22 cellular contexts compared by ENCODE assay signal in genomic region chr16:89456412-89456811, GRCh38. TPM values are rescaled to one million over a fixed set of nuclear protein-coding genes. Genes with fewer than 3 reads are reported as not detected.
DNase-seq lines count a peak whose midpoint lies in the region; ATAC-seq and TF ChIP-seq lines count a peak whose summit lies in the region.
"Had no signal": no experiment of that assay in that cellular context is flagged by ENCODE, and none has a peak within 500 bp of the region (broad histone marks: within the 10 kb centered on the region; RNA-seq: fewer than 3 reads in every experiment).

No MANE protein-coding gene starts in this region.

- no CpG with 5 or more reads among the region's 9 CpGs for WGBS in H9 (ENCODE audit: extremely low coverage, insufficient read length, low lambda C conversion rate)

- H2BK12ac ChIP-seq in H9 (ENCODE audit: insufficient read length, low read depth, low read length): no peak overlapping the region

- TF ChIP-seq CTCF in C4-2B (conservative IDR thresholded peaks at IDR 0.05) (no peak), brain (conservative IDR thresholded peaks at IDR 0.05) (no peak), progenitor cell of endocrine pancreas (IDR thresholded peaks at IDR 0.05; ENCODE audit: unreplicated experiment) (no peak), H9 (conservative IDR thresholded peaks at IDR 0.05) (no peak)

- peaks cover 78% of the 10 kb centered on the region for H3K79me2 ChIP-seq in H9 (ENCODE audit: insufficient read depth, low read length)

- no peak overlapping the region for H2BK5ac ChIP-seq in H9 (ENCODE audit: insufficient read length, low read length)

- no peak overlapping the region for H3K4me2 ChIP-seq in H9 (ENCODE audit: insufficient read depth, insufficient read length, low read length)
- H3K4me2 ChIP-seq: smooth muscle cell had no signal

- H3K4me1 Mint-ChIP-seq in brain (peaks cover 67% of the 10 kb centered on the region), progenitor cell of endocrine pancreas (ENCODE audit: low read depth) (peaks cover 7% of the 10 kb centered on the region), H9 (peaks cover 21 to 24% of the 10 kb centered on the region in 2 experiments)
- peaks cover 71% of the 10 kb centered on the region for H3K4me1 Mint-ChIP-seq in activated CD8-positive, alpha-beta memory T cell treated with anti-CD3 and anti-CD28 coated beads, Interleukin-2, amount 10 ng/mL, durations not matched to agents 7 days and 5 days

- no peaks in the 10 kb centered on the region for H4K20me1 ChIP-seq in H9 (ENCODE audit: control insufficient read depth, insufficient read depth, insufficient read length)

- no peaks in the 10 kb centered on the region for H3K9me3 ChIP-seq in H9 (ENCODE audit: control insufficient read depth, low read depth, low read length)
- H3K9me3 ChIP-seq: lower lobe of right lung, SJCRH30, upper lobe of right lung had no signal

- DNase-seq in HEK293T (ENCODE audit: extremely low spot score) (no peak), progenitor cell of endocrine pancreas (ENCODE audit: low spot score, unreplicated experiment) (no peak), H9 (no peak), HCEC 1CT (no peak)
- DNase-seq in activated CD8-positive, alpha-beta memory T cell treated with anti-CD3 and anti-CD28 coated beads, Interleukin-2, amount 10 ng/mL, durations not matched to agents 7 days and 5 days: no peak
- DNase-seq: activated CD4-positive, alpha-beta memory T cell treated with anti-CD3 and anti-CD28 coated beads for 36 hours; activated gamma-delta T cell; CD8-positive, alpha-beta memory T cell; effector CD8-positive, alpha-beta T cell; lower lobe of right lung; NCI-H1105 treated with DMSO at 0.1 percent for 48 hours; NCI-H2029; NCI-H526 treated with DMSO at 0.1 percent for 48 hours; SJCRH30; stimulated activated CD4-positive, alpha-beta T cell treated with anti-CD3 and anti-CD28 coated beads, Interleukin-1b, Interleukin-23, amount 100 ng/mL, for 48 hours; stimulated activated CD8-positive, alpha-beta memory T cell treated with anti-CD3 and anti-CD28 coated beads, Interleukin-4, amount 100 ng/mL, for 48 hours; upper lobe of right lung had no signal

- H3K27me3 Mint-ChIP-seq in brain (no peaks in the 10 kb centered on the region), progenitor cell of endocrine pancreas (no peaks in the 10 kb centered on the region), H9 (ENCODE audit: low read depth) (no peaks in the 10 kb centered on the region)
- no peaks in the 10 kb centered on the region for H3K27me3 Mint-ChIP-seq in activated CD8-positive, alpha-beta memory T cell treated with anti-CD3 and anti-CD28 coated beads, Interleukin-2, amount 10 ng/mL, durations not matched to agents 7 days and 5 days
- H3K27me3 Mint-ChIP-seq: activated CD4-positive, alpha-beta memory T cell treated with anti-CD3 and anti-CD28 coated beads for 36 hours; CD8-positive, alpha-beta memory T cell; natural killer cell treated with Interleukin-12 subunit alpha and Interleukin-12 subunit beta and Interleukin-15 and Interleukin-18, amount 100 ng/mL, for 72 hours had no signal

- no peaks in the 10 kb centered on the region for H3K27me3 ChIP-seq in H9 (ENCODE audit: insufficient read depth, low read length)
- H3K27me3 ChIP-seq: SJCRH30, upper lobe of right lung had no signal

- H3K9ac ChIP-seq in H9 (ENCODE audit: extremely low read depth, insufficient read length, low read length): no peak overlapping the region

- H3T11ph ChIP-seq in H9 (ENCODE audit: low read length): no peak overlapping the region

- no peaks in the 10 kb centered on the region for H3K23me2 ChIP-seq in H9 (ENCODE audit: insufficient read length, low read depth, low read length, poor library complexity, severe bottlenecking)

- H3K9me3 Mint-ChIP-seq in brain (peaks cover 8 to 44% (median 26%) of the 10 kb centered on the region in 5 experiments), progenitor cell of endocrine pancreas (ENCODE audit: low read depth) (peaks cover 7% of the 10 kb centered on the region), H9 (peaks cover 4 to 8% of the 10 kb centered on the region in 2 experiments; a peak in 4 of 5 replicates)
- no peaks in the 10 kb centered on the region for H3K9me3 Mint-ChIP-seq in activated CD8-positive, alpha-beta memory T cell treated with anti-CD3 and anti-CD28 coated beads, Interleukin-2, amount 10 ng/mL, durations not matched to agents 7 days and 5 days (ENCODE audit: low read depth)
- H3K9me3 Mint-ChIP-seq: activated CD4-positive, alpha-beta memory T cell treated with anti-CD3 and anti-CD28 coated beads for 36 hours; CD8-positive, alpha-beta memory T cell; natural killer cell treated with Interleukin-12 subunit alpha and Interleukin-12 subunit beta and Interleukin-15 and Interleukin-18, amount 100 ng/mL, for 72 hours had no signal

- H3K27ac Mint-ChIP-seq in brain (peak overlapping the region; percentile 62 to 95 (median 71)), progenitor cell of endocrine pancreas (peak overlapping the region; percentile 54), H9 (peak overlapping the region in 1 of 3 experiments; percentile 21; a peak in 2 of 7 replicates)
- H3K27ac Mint-ChIP-seq in activated CD8-positive, alpha-beta memory T cell treated with anti-CD3 and anti-CD28 coated beads, Interleukin-2, amount 10 ng/mL, durations not matched to agents 7 days and 5 days: no peak overlapping the region
- H3K27ac Mint-ChIP-seq: activated CD4-positive, alpha-beta memory T cell treated with anti-CD3 and anti-CD28 coated beads for 36 hours; natural killer cell treated with Interleukin-12 subunit alpha and Interleukin-12 subunit beta and Interleukin-15 and Interleukin-18, amount 100 ng/mL, for 72 hours had no signal

- no peak overlapping the region for H3K4ac ChIP-seq in H9 (ENCODE audit: low read depth, low read length)

- H2AK5ac ChIP-seq in H9 (ENCODE audit: insufficient read length, low read length): no peak overlapping the region

- no peak overlapping the region for H2BK15ac ChIP-seq in H9 (ENCODE audit: low read depth, low read length)

- no peak overlapping the region for H3K14ac ChIP-seq in H9 (ENCODE audit: insufficient read depth, low read length)

- CTCF ChIA-PET in HEK293T (lab: Yijun Ruan, JAX): no interaction called here
- CTCF ChIA-PET in activated CD8-positive, alpha-beta memory T cell treated with anti-CD3 and anti-CD28 coated beads, Interleukin-2, amount 10 ng/mL, durations not matched to agents 7 days and 5 days (lab: Charles Lee): no interaction called here

- ATAC-seq in activated CD8-positive, alpha-beta memory T cell treated with anti-CD3 and anti-CD28 coated beads, Interleukin-2, amount 10 ng/mL, durations not matched to agents 7 days and 5 days: no peak
- ATAC-seq: lower lobe of right lung; natural killer cell treated with Interleukin-12 subunit alpha and Interleukin-12 subunit beta and Interleukin-15 and Interleukin-18, amount 100 ng/mL, for 72 hours; Panc1; upper lobe of right lung had no signal

- H3K36me3 Mint-ChIP-seq in brain (peaks cover 52% of the 10 kb centered on the region), progenitor cell of endocrine pancreas (ENCODE audit: insufficient read depth) (peaks cover 18% of the 10 kb centered on the region), H9 (ENCODE audit: insufficient read depth in 1 of 3, low read depth in 3 of 3) (peaks cover 8 to 29% (median 20%) of the 10 kb centered on the region in 3 experiments; a peak in 6 of 7 replicates)
- peaks cover 20% of the 10 kb centered on the region for H3K36me3 Mint-ChIP-seq in activated CD8-positive, alpha-beta memory T cell treated with anti-CD3 and anti-CD28 coated beads, Interleukin-2, amount 10 ng/mL, durations not matched to agents 7 days and 5 days
- H3K36me3 Mint-ChIP-seq: natural killer cell treated with Interleukin-12 subunit alpha and Interleukin-12 subunit beta and Interleukin-15 and Interleukin-18, amount 100 ng/mL, for 72 hours had no signal

- no peak overlapping the region for H2BK20ac ChIP-seq in H9 (ENCODE audit: low read depth, low read length, poor library complexity, severe bottlenecking)

- H3K23ac ChIP-seq in H9 (ENCODE audit: insufficient read length, low read depth, low read length): no peak overlapping the region

- peak overlapping the region; percentile 8; the same call in 1 of the 2 replicates for H3K27ac ChIP-seq in C4-2B
- H3K27ac ChIP-seq in H9 (ENCODE audit: insufficient read length, low read depth, low read length): no peak overlapping the region
- H3K27ac ChIP-seq: lower lobe of right lung, SJCRH30, upper lobe of right lung had no signal

- peaks cover 8% of the 10 kb centered on the region for H3K79me1 ChIP-seq in H9 (ENCODE audit: insufficient read depth, low read depth, low read length, poor library complexity, severe bottlenecking)

- H2AFZ ChIP-seq in H9 (ENCODE audit: low read length): no peak overlapping the region

- H4K5ac ChIP-seq in H9 (ENCODE audit: insufficient read length, low read depth, low read length): no peak overlapping the region

- no peak overlapping the region for H3K56ac ChIP-seq in H9 (ENCODE audit: insufficient read length, low read depth, low read length)

- POLR2A ChIA-PET in HEK293T (lab: Yijun Ruan, JAX): no interaction called here

- H3K4me3 Mint-ChIP-seq in brain (no peak overlapping the region), progenitor cell of endocrine pancreas (ENCODE audit: low read depth) (no peak overlapping the region), H9 (no peak overlapping the region)
- no peak overlapping the region for H3K4me3 Mint-ChIP-seq in activated CD8-positive, alpha-beta memory T cell treated with anti-CD3 and anti-CD28 coated beads, Interleukin-2, amount 10 ng/mL, durations not matched to agents 7 days and 5 days
- H3K4me3 Mint-ChIP-seq: activated CD4-positive, alpha-beta memory T cell treated with anti-CD3 and anti-CD28 coated beads for 36 hours; natural killer cell treated with Interleukin-12 subunit alpha and Interleukin-12 subunit beta and Interleukin-15 and Interleukin-18, amount 100 ng/mL, for 72 hours had no signal

- no peak overlapping the region for H4K8ac ChIP-seq in H9 (replicated peaks; ENCODE audit: insufficient read length, low read depth, low read length)

- H3K4me1 ChIP-seq in H9 (ENCODE audit: insufficient read depth, low read length): no peaks in the 10 kb centered on the region; the same call in 1 of the 2 replicates

- H4K91ac ChIP-seq in H9 (ENCODE audit: insufficient read length, low read depth, low read length): no peak overlapping the region

- H3K18ac ChIP-seq in H9 (ENCODE audit: insufficient read length, low read depth, low read length): no peak overlapping the region

- H2BK120ac ChIP-seq in H9 (ENCODE audit: low read depth, low read length, poor library complexity, severe bottlenecking): no peak overlapping the region

RNA-seq across cellular contexts. Expression of gene ANKRD11, which starts 33.9 kb away (rescaled TPM):
- 53.2 TPM for polyA plus RNA-seq in brain (ENCODE audit: insufficient read depth, low read depth, low replicate concordance)
- total RNA-seq in progenitor cell of endocrine pancreas: 178 and 183 TPM in 2 replicates
- total RNA-seq in H9 (2021): 178 and 181 TPM in 2 replicates
- total RNA-seq in activated CD8-positive, alpha-beta memory T cell treated with anti-CD3 and anti-CD28 coated beads, Interleukin-2, amount 10 ng/mL, durations not matched to agents 7 days and 5 days: 100 to 1,000 TPM; 184 to 235 TPM

RNA-seq across cellular contexts. Expression of gene SPG7, which starts 51.8 kb away (rescaled TPM):
- polyA plus RNA-seq in brain (ENCODE audit: insufficient read depth, low read depth, low replicate concordance): 54.6 TPM
- total RNA-seq in progenitor cell of endocrine pancreas (183 and 184 TPM in 2 replicates), H9 (2021) (110 and 119 TPM in 2 replicates)
- total RNA-seq in activated CD8-positive, alpha-beta memory T cell treated with anti-CD3 and anti-CD28 coated beads, Interleukin-2, amount 10 ng/mL, durations not matched to agents 7 days and 5 days: 100 to 1,000 TPM in 1 of 2 experiments, 10 to 100 TPM in 1; 92.1 to 110 TPM
